22 cellular contexts compared by ENCODE assay signal in genomic region chr17:69066482-69066881, GRCh38. TPM values are rescaled to one million over a fixed set of nuclear protein-coding genes. Genes with fewer than 3 reads are reported as not detected.
DNase-seq lines count a peak whose midpoint lies in the region; ATAC-seq, FAIRE-seq and TF ChIP-seq lines count a peak whose summit lies in the region.
"Had no signal": no experiment of that assay in that cellular context is flagged by ENCODE, and none has a peak within 500 bp of the region (broad histone marks: within the 10 kb centered on the region; RNA-seq: fewer than 3 reads in every experiment).

No MANE protein-coding gene starts in this region.

- CTCF ChIA-PET in K562 (lab: Yijun Ruan, JAX; ENCODE audit: low intra/inter-chr PET ratio): no interaction called here

- H3K9ac ChIP-seq in K562 (ENCODE audit: insufficient read depth in 1 of 2, low read depth in 2 of 2, low read length in 2 of 2): no peak overlapping the region
- H3K9ac ChIP-seq: parathyroid adenoma had no signal

- TF ChIP-seq CTCF in K562 (IDR thresholded peaks at IDR 0.05 in 2 of 3, conservative IDR thresholded peaks at IDR 0.05 in 1 of 3; ENCODE audit: insufficient read depth in 2 of 3, low read depth in 1 of 3, low read length in 3 of 3) (no peak), prostate gland (IDR thresholded peaks at IDR 0.05) (no peak), gastrocnemius medialis (IDR thresholded peaks at IDR 0.05 in 4 of 5, conservative IDR thresholded peaks at IDR 0.05 in 1 of 5) (no peak)

- H3K27me3 Mint-ChIP-seq in stimulated activated naive CD8-positive, alpha-beta T cell treated with anti-CD3 and anti-CD28 coated beads, Interleukin-15, Interleukin-2, amounts not matched to agents 100 ng/mL and 50 ng/mL, for 24 hours: no peaks in the 10 kb centered on the region

- FAIRE-seq in K562 (lab: Jason Lieb, UNC): peak; percentile 56
- FAIRE-seq: GM18507 had no signal

- H3K4me1 Mint-ChIP-seq in stimulated activated naive CD8-positive, alpha-beta T cell treated with anti-CD3 and anti-CD28 coated beads, Interleukin-15, Interleukin-2, amounts not matched to agents 100 ng/mL and 50 ng/mL, for 24 hours (ENCODE audit: low read depth): peaks cover 35% of the 10 kb centered on the region

- no peaks in the 10 kb centered on the region for H3K9me3 ChIP-seq in K562 (replicated peaks; ENCODE audit: control insufficient read depth, insufficient read depth, low read depth, low read length)
- no peaks in the 10 kb centered on the region for H3K9me3 ChIP-seq in prostate gland
- no peaks in the 10 kb centered on the region for H3K9me3 ChIP-seq in gastrocnemius medialis
- H3K9me3 ChIP-seq: left lung had no signal

- H3K4me3 Mint-ChIP-seq in stimulated activated naive CD8-positive, alpha-beta T cell treated with anti-CD3 and anti-CD28 coated beads, Interleukin-15, Interleukin-2, amounts not matched to agents 100 ng/mL and 50 ng/mL, for 24 hours: peak overlapping the region; percentile 11
- H3K4me3 Mint-ChIP-seq: activated naive CD4-positive, alpha-beta T cell treated with anti-CD3 and anti-CD28 coated beads for 36 hours had no signal

- H3K36me3 ChIP-seq in K562 (ENCODE audit: control insufficient read depth, insufficient read depth, low read length) (no peaks in the 10 kb centered on the region), prostate gland (no peaks in the 10 kb centered on the region), gastrocnemius medialis (peaks cover 0 to 11% of the 10 kb centered on the region in 2 donors)
- H3K36me3 ChIP-seq: brain microvascular endothelial cell, left lung had no signal

- no peak overlapping the region for H3K4me2 ChIP-seq in K562 (ENCODE audit: insufficient read depth, low read length)

- no peaks in the 10 kb centered on the region for H3K9me3 Mint-ChIP-seq in stimulated activated naive CD8-positive, alpha-beta T cell treated with anti-CD3 and anti-CD28 coated beads, Interleukin-15, Interleukin-2, amounts not matched to agents 100 ng/mL and 50 ng/mL, for 24 hours
- H3K9me3 Mint-ChIP-seq: activated naive CD4-positive, alpha-beta T cell treated with anti-CD3 and anti-CD28 coated beads for 36 hours had no signal

- H4K20me1 ChIP-seq in K562 (replicated peaks; ENCODE audit: control insufficient read depth, insufficient read depth, low read length): no peaks in the 10 kb centered on the region

- no peaks in the 10 kb centered on the region for H3K27me3 ChIP-seq in K562 (ENCODE audit: control insufficient read depth in 2 of 2, insufficient read depth in 2 of 2, low read length in 2 of 2)
- no peaks in the 10 kb centered on the region for H3K27me3 ChIP-seq in prostate gland (replicated peaks; ENCODE audit: insufficient read depth)
- no peaks in the 10 kb centered on the region for H3K27me3 ChIP-seq in gastrocnemius medialis
- H3K27me3 ChIP-seq: brain microvascular endothelial cell, left lung had no signal

- peak overlapping the region; percentile 60 for H2AFZ ChIP-seq in K562 (ENCODE audit: low read depth, low read length)
- H2AFZ ChIP-seq: parathyroid adenoma had no signal

- H3K4me1 ChIP-seq in K562 (replicated peaks in 1 of 2; ENCODE audit: control insufficient read depth in 2 of 2, insufficient read depth in 2 of 2, low read length in 2 of 2) (peaks cover 15 to 16% of the 10 kb centered on the region in 2 experiments; a peak in 4 of 5 replicates), prostate gland (replicated peaks) (no peaks in the 10 kb centered on the region), gastrocnemius medialis (no peaks in the 10 kb centered on the region)
- H3K4me1 ChIP-seq: parathyroid adenoma had no signal

- TF ChIP-seq EP300 in K562 (IDR thresholded peaks at IDR 0.05; ENCODE audit: low read length): peak; percentile 18; the same call in 1 of the 2 replicates

- H3K79me2 ChIP-seq in K562 (ENCODE audit: control insufficient read depth, insufficient read depth, low read length): no peaks in the 10 kb centered on the region
- H3K79me2 ChIP-seq: parathyroid adenoma had no signal

- no peaks in the 10 kb centered on the region for H3K36me3 Mint-ChIP-seq in stimulated activated naive CD8-positive, alpha-beta T cell treated with anti-CD3 and anti-CD28 coated beads, Interleukin-15, Interleukin-2, amounts not matched to agents 100 ng/mL and 50 ng/mL, for 24 hours (ENCODE audit: low read depth)

- POLR2A ChIA-PET in K562 (lab: Yijun Ruan, JAX): interaction anchor here (1.6 kb wide), 1 partner anchor 14 kb away, joined by 4 read pairs; no protein-coding TSS in a partner anchor

- H3K27ac ChIP-seq in K562 (ENCODE audit: extremely low read depth, low read depth, low read length): peak overlapping the region; percentile 19; the same call in 1 of the 3 replicates
- no peak overlapping the region for H3K27ac ChIP-seq in substantia nigra (ENCODE audit: low read depth, low read length, poor library complexity, severe bottlenecking)
- H3K27ac ChIP-seq in prostate gland: no peak overlapping the region
- H3K27ac ChIP-seq in gastrocnemius medialis: no peak overlapping the region
- H3K27ac ChIP-seq: brain microvascular endothelial cell, epithelial cell of prostate, left lung, parathyroid adenoma had no signal

- no peaks in the 10 kb centered on the region for H3K9me1 ChIP-seq in K562 (ENCODE audit: control insufficient read depth, insufficient read depth, low read length)

- no peak overlapping the region for H3K27ac Mint-ChIP-seq in stimulated activated naive CD8-positive, alpha-beta T cell treated with anti-CD3 and anti-CD28 coated beads, Interleukin-15, Interleukin-2, amounts not matched to agents 100 ng/mL and 50 ng/mL, for 24 hours
- H3K27ac Mint-ChIP-seq: activated naive CD4-positive, alpha-beta T cell treated with anti-CD3 and anti-CD28 coated beads for 36 hours had no signal

- 40% methylated on average over 7 of the region's 7 CpGs for WGBS in K562 (ENCODE audit: insufficient coverage, low coverage, missing lambda C conversion rate)
- 84% methylated on average over 7 of the region's 7 CpGs for WGBS in prostate gland

- in situ Hi-C loops in K562 (cut with MboI) (no loop called here), gastrocnemius medialis (cut with MboI; ENCODE audit: low sequenced_read_pairs in 4 of 4) (loop anchor here in 1 of 4 donors (10.0 kb wide), 1 partner anchor 292 kb away; no protein-coding TSS in a partner anchor)

- ATAC-seq in stimulated activated naive CD8-positive, alpha-beta T cell treated with anti-CD3 and anti-CD28 coated beads, Interleukin-15, Interleukin-2, amounts not matched to agents 100 U/mL and 50 U/mL, for 24 hours: no peak
- ATAC-seq in K562 (no peak), gastrocnemius medialis (no peak)
- ATAC-seq: left lung had no signal

- TF ChIP-seq RAD21 in K562 (CRISPR knock-in tag; conservative IDR thresholded peaks at IDR 0.05 in 1 of 2, IDR thresholded peaks at IDR 0.05 in 1 of 2): no peak

- no peak overlapping the region for H3K4me3 ChIP-seq in K562
- no peak overlapping the region for H3K4me3 ChIP-seq in prostate gland
- H3K4me3 ChIP-seq in gastrocnemius medialis: no peak overlapping the region
- H3K4me3 ChIP-seq: left lung had no signal

- intact Hi-C loops in K562 (cut with micrococcal nuclease) (no loop called here), prostate gland (cut with DNase I) (no loop called here), gastrocnemius medialis (cut with DNase I; ENCODE audit: low total_unique reads) (no loop called here)

- no peak for TF ChIP-seq POLR2A in K562 (conservative IDR thresholded peaks at IDR 0.05)
- TF ChIP-seq POLR2A in prostate gland (IDR thresholded peaks at IDR 0.05): no peak
- TF ChIP-seq POLR2A in gastrocnemius medialis (IDR thresholded peaks at IDR 0.05): no peak

- BruUV-seq in K562 (replicated peaks; lab: Mats Ljungman, UMichigan): no TSS peak

- no peak for DNase-seq in stimulated activated naive CD8-positive, alpha-beta T cell treated with anti-CD3 and anti-CD28 coated beads, Interleukin-15, Interleukin-2, amounts not matched to agents 100 U/mL and 50 U/mL, for 24 hours
- DNase-seq in NOMO-1 treated with DMSO at 0.1 percent for 48 hours (lab: John Stamatoyannopoulos, UW; ENCODE audit: unreplicated experiment) (peak; percentile 76), K562 (ENCODE audit: extremely low read depth in 1 of 4, low spot score in 3 of 4) (peak in 1 of 4 experiments; percentile 7), NCI-H146 (lab: John Stamatoyannopoulos, UW) (no peak), substantia nigra (lab: John Stamatoyannopoulos, UW) (no peak), prostate gland (ENCODE audit: low spot score) (no peak), gastrocnemius medialis (no peak)
- DNase-seq: activated CD8-positive, alpha-beta memory T cell treated with anti-CD3 and anti-CD28 coated beads, Interleukin-2, amount 50 U/mL, for 48 hours; activated naive CD4-positive, alpha-beta T cell treated with anti-CD3 and anti-CD28 coated beads for 36 hours; brain microvascular endothelial cell; cortex of kidney; foreskin melanocyte; GOT3; IMR-90; left lung; NCI-H1417; NCI-H2171; NCI-H82 had no signal

TF ChIP-seq in K562, 482 proteins besides CTCF, POLR2A, EP300 and RAD21 (continues in another document):
- TF ChIP-seq ETV6 (IDR thresholded peaks at IDR 0.05; ENCODE audit: borderline replicate concordance in 1 of 2, low read depth in 2 of 2, low read length in 1 of 2): peak in 1 of 2 experiments; percentile 35; a peak in 1 of 4 replicates
- TF ChIP-seq ETV6 (CRISPR knock-in tag; IDR thresholded peaks at IDR 0.05; ENCODE audit: borderline replicate concordance): no peak

RNA-seq across cellular contexts. Expression of gene ABCA9, which starts 5.8 kb away (rescaled TPM):
- 0.46 TPM in 1 of 2 replicates, not detected in the other for total RNA-seq in K562 (2011; cell fraction: chromatin; rRNA removed; ENCODE audit: low replicate concordance)
- 0.26 TPM in 1 of 2 replicates, not detected in the other for total RNA-seq in K562 (2011; cell fraction: nucleolus; rRNA removed)
- total RNA-seq in K562 (2011; cell fraction: nucleoplasm; rRNA removed): 0.07 TPM in 1 of 2 replicates, not detected in the other
- total RNA-seq in K562 (2014; rRNA removed) (0.98 TPM in 1 of 2 replicates, not detected in the other), K562 (2014; rRNA removed; fragmentation: Illumina TruSeq; extraction: Trizol) (not detected in 2 replicates), K562 (2015; rRNA removed; fragmentation: Illumina TruSeq; extraction: Trizol) (0.04 TPM in 1 of 2 replicates, not detected in the other), K562 (2021) (not detected in 2 replicates), prostate gland (1 to 10 TPM in 1 of 2 donors, under 1 TPM in 1; 0.41 to 5.6 TPM), gastrocnemius medialis (10 to 100 TPM in 2 of 4 donors, 1 to 10 TPM in 2; 6.0 to 38.2 (median 8.5) TPM)
- polyA plus RNA-seq in K562 (2011; rRNA removed) (0.24 TPM in 1 of 2 replicates, not detected in the other), K562 (2014; fragmentation: Illumina TruSeq; extraction: Trizol) (not detected in 2 replicates), K562 (2014; fragmentation: Nextera tagmentation; extraction: Ambion mirVana) (not detected), K562 (2014; rRNA removed) (0.01 TPM in 1 of 2 replicates, not detected in the other)
- polyA plus RNA-seq in K562 (2011; cell fraction: cytosol; rRNA removed): not detected in 2 replicates
- polyA plus RNA-seq in K562 (2011; cell fraction: nucleus; rRNA removed): 0.18 TPM in 1 of 2 replicates, not detected in the other
- 0.06 and 0.12 TPM in 2 replicates for polyA plus RNA-seq in K562 (2012)
- 0.09 TPM in 1 of 2 replicates, not detected in the other for polyA minus RNA-seq in K562 (2011; rRNA and poly(A)+ RNA removed)
- not detected in 2 replicates for polyA minus RNA-seq in K562 (2011; cell fraction: cytosol; rRNA and poly(A)+ RNA removed)
- polyA minus RNA-seq in K562 (2011; cell fraction: nucleus; rRNA and poly(A)+ RNA removed): 0.11 and 0.40 TPM in 2 replicates
- total RNA-seq: activated naive CD4-positive, alpha-beta T cell treated with anti-CD3 and anti-CD28 coated beads for 36 hours had no signal
- polyA plus RNA-seq: IMR-90 had no signal
